In the genomic region with DNA sequence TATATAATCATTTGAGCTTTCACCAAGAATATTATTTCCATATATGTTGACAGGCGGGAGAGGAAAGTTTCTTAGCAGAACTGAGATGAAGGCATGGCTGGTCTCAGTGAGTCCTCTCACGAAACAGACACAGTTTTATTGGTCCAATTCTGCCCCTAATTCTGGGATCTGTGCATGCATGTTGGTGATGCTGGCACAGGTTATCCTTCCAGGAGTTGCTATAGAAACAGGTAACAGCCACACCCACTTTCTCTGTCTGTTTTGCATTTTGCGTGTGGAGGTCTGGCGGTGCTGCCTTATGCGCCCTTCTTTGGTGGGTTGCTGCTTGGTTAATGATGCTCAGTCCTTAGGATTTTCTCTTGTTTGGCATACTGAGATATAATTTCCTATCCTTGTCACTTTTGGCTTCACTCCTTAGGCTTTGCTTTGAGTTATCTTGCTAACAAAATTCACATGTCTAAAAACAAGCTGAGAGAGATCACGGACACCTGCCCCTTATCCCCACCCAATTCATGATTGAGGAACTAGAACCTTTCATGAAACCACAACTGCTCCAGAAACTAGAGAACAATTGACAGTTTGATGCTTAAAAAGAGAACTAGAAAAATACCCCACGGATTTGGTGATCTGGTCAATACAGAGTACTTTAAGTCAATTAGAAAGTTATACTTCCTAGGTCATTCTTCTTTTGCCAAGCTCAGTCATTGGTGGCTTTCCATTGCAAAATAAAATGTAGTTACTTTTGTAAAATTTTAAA, we compare ENCODE assay signal across 16 cellular contexts.
A peak's percentile ranks its signal among the peaks of the same experiment; 100 is the strongest.
DNase-seq lines count a peak whose midpoint lies in the region; ATAC-seq, FAIRE-seq and TF ChIP-seq lines count a peak whose summit lies in the region.
"Had no signal": no experiment of that assay in that cellular context is flagged by ENCODE, and none has a peak within 500 bp of the region (broad histone marks: within the 10 kb centered on the region; RNA-seq: fewer than 3 reads in every experiment).

No MANE protein-coding gene starts in this region.

- TF ChIP-seq RAD21 in HepG2 (CRISPR knock-in tag; IDR thresholded peaks at IDR 0.05), result no peak

- H4K20me1 ChIP-seq in MM.1S (ENCODE audit: insufficient read depth, low read length) (no peaks in the 10 kb centered on the region), HepG2 (ENCODE audit: insufficient read depth, low read length) (no peaks in the 10 kb centered on the region)

- H3K79me2 ChIP-seq in MM.1S (ENCODE audit: low read length) (no peaks in the 10 kb centered on the region), HepG2 (ENCODE audit: insufficient read depth, low read length) (no peaks in the 10 kb centered on the region)
- H3K79me2 ChIP-seq: hepatocyte had no signal

- POLR2A ChIA-PET in HepG2 (lab: Yijun Ruan, JAX), result no interaction called here

- peak; percentile 74 for ATAC-seq in GM18498 (IDR thresholded peaks at IDR 0.05; ENCODE audit: unreplicated experiment)
- peak; percentile 80 for ATAC-seq in GM19452 (IDR thresholded peaks at IDR 0.05; ENCODE audit: unreplicated experiment)
- peak; percentile 60 for ATAC-seq in HG02884 (IDR thresholded peaks at IDR 0.05; ENCODE audit: unreplicated experiment)
- ATAC-seq in GM21529 (IDR thresholded peaks at IDR 0.05; ENCODE audit: unreplicated experiment), result no peak
- ATAC-seq in HepG2, result no peak
- ATAC-seq: pancreas had no signal

- DNase-seq in MM.1S (peak; percentile 37), HepG2 (ENCODE audit: low spot score) (no peak), NCI-H187 treated with DMSO at 0.1 percent for 48 hours (lab: John Stamatoyannopoulos, UW) (no peak)
- DNase-seq in activated CD4-positive, alpha-beta T cell treated with anti-CD3 and anti-CD28 coated beads, Interleukin-2, amount 50 U/mL, for 4 hours, result no peak
- DNase-seq: H9; NCI-H1417; NK-92 treated with Interleukin-12 subunit alpha and Interleukin-12 subunit beta, amount 100 ng/mL, for 24 hours; pancreas; stimulated activated CD4-positive, alpha-beta T cell treated with anti-CD3 and anti-CD28 coated beads, Interleukin-1b, Interleukin-23, amount 100 ng/mL, for 48 hours had no signal

- TF ChIP-seq CTCF in MM.1S (IDR thresholded peaks at IDR 0.05; ENCODE audit: low read length) (no peak), HepG2 (CRISPR knock-in tag; IDR thresholded peaks at IDR 0.05) (no peak)

- TF ChIP-seq POLR2A in HepG2 (IDR thresholded peaks at IDR 0.05; ENCODE audit: insufficient read depth in 1 of 2, low read depth in 2 of 2, low read length in 2 of 2), result no peak

- intact Hi-C loops in HepG2 (cut with micrococcal nuclease; ENCODE audit: unreplicated experiment), result no loop called here

- no peak for FAIRE-seq in HepG2 (lab: Jason Lieb, UNC)
- FAIRE-seq: pancreas, TTC549 had no signal

- no peaks in the 10 kb centered on the region for H3K9me2 ChIP-seq in MM.1S (replicated peaks; ENCODE audit: insufficient read depth, low read length)

- peaks cover 4% of the 10 kb centered on the region; the same call in 1 of the 2 replicates for H3K4me1 ChIP-seq in MM.1S (ENCODE audit: low read length)
- no peaks in the 10 kb centered on the region for H3K4me1 ChIP-seq in HepG2 (ENCODE audit: insufficient read depth, low read length)
- H3K4me1 ChIP-seq: pancreas had no signal

- H3K9me3 ChIP-seq in MM.1S (replicated peaks; ENCODE audit: insufficient read depth, low read length) (no peaks in the 10 kb centered on the region), HepG2 (ENCODE audit: low read length) (no peaks in the 10 kb centered on the region)
- H3K9me3 ChIP-seq: pancreas had no signal

- WGBS in HepG2 (ENCODE audit: low lambda C conversion rate), result 49% methylated on average over 7 of the region's 7 CpGs

- H3K4me3 ChIP-seq in MM.1S (ENCODE audit: low read length) (no peak overlapping the region), HepG2 (replicated peaks in 1 of 3; ENCODE audit: insufficient read depth in 1 of 3, low read depth in 2 of 3, low read length in 3 of 3) (no peak overlapping the region)
- H3K4me3 ChIP-seq: hepatocyte, lung, pancreas had no signal

- H2AFZ ChIP-seq in MM.1S (ENCODE audit: low read length), result peak overlapping the region; percentile 2; the same call in 1 of the 2 replicates
- H2AFZ ChIP-seq in HepG2 (ENCODE audit: low read length), result no peak overlapping the region
- H2AFZ ChIP-seq: hepatocyte had no signal

- CTCF ChIA-PET in HepG2 (lab: Yijun Ruan, JAX; ENCODE audit: low intra/inter-chr PET ratio, low total read pairs), result no interaction called here

- in situ Hi-C loops in HepG2 (cut with HindIII; ENCODE audit: extremely low pct_ligation_motif_present, low pct_unique_long_range_greater_than_20kb), result no loop called here

- H3K27me3 ChIP-seq in MM.1S (replicated peaks; ENCODE audit: insufficient read depth, low read length), result no peaks in the 10 kb centered on the region
- no peaks in the 10 kb centered on the region for H3K27me3 ChIP-seq in HepG2 (ENCODE audit: control insufficient read depth in 1 of 2, insufficient read depth in 2 of 2, low read length in 2 of 2)
- H3K27me3 ChIP-seq: hepatocyte, pancreas had no signal

- H3K4me2 ChIP-seq in MM.1S (ENCODE audit: low read depth, low read length) (peak overlapping the region; percentile 5; the same call in 1 of the 2 replicates), HepG2 (ENCODE audit: low read depth, low read length) (no peak overlapping the region)
- H3K4me2 ChIP-seq: hepatocyte had no signal

- TF ChIP-seq EP300 in HepG2 (IDR thresholded peaks at IDR 0.05; ENCODE audit: low read depth in 2 of 2, low read length in 2 of 2), result no peak
- no peak for TF ChIP-seq EP300 in HepG2 (CRISPR knock-in tag; IDR thresholded peaks at IDR 0.05; ENCODE audit: borderline replicate concordance)

- BruUV-seq in HepG2 (replicated peaks; lab: Mats Ljungman, UMichigan), result no TSS peak

- H3K36me3 ChIP-seq in MM.1S (replicated peaks; ENCODE audit: insufficient read depth, low read length) (no peaks in the 10 kb centered on the region), HepG2 (replicated peaks in 1 of 2; ENCODE audit: control insufficient read depth in 1 of 2, insufficient read depth in 2 of 2, low read length in 2 of 2) (no peaks in the 10 kb centered on the region)
- H3K36me3 ChIP-seq: pancreas had no signal

- no peaks in the 10 kb centered on the region for H3F3A ChIP-seq in MM.1S (ENCODE audit: insufficient read depth, low read length)

- H3K27ac ChIP-seq in MM.1S (ENCODE audit: low read length) (peak overlapping the region; percentile 39; the same call in 1 of the 2 replicates), HepG2 (ENCODE audit: extremely low read length, insufficient read depth, low read length) (no peak overlapping the region)
- H3K27ac ChIP-seq: hepatocyte, pancreas had no signal

- no peak overlapping the region for H3K9ac ChIP-seq in MM.1S (ENCODE audit: low read length)
- H3K9ac ChIP-seq in HepG2 (ENCODE audit: insufficient read depth, low read depth, low read length), result no peak overlapping the region

TF ChIP-seq in HepG2, 621 proteins besides CTCF, POLR2A, EP300 and RAD21:
- no peak for TF ChIP-seq JARID2 (CRISPR knock-in tag; IDR thresholded peaks at IDR 0.05; ENCODE audit: insufficient replicate concordance)
- no peak for TF ChIP-seq ZNF7 (CRISPR knock-in tag; IDR thresholded peaks at IDR 0.05)
- TF ChIP-seq, protein P1, sequence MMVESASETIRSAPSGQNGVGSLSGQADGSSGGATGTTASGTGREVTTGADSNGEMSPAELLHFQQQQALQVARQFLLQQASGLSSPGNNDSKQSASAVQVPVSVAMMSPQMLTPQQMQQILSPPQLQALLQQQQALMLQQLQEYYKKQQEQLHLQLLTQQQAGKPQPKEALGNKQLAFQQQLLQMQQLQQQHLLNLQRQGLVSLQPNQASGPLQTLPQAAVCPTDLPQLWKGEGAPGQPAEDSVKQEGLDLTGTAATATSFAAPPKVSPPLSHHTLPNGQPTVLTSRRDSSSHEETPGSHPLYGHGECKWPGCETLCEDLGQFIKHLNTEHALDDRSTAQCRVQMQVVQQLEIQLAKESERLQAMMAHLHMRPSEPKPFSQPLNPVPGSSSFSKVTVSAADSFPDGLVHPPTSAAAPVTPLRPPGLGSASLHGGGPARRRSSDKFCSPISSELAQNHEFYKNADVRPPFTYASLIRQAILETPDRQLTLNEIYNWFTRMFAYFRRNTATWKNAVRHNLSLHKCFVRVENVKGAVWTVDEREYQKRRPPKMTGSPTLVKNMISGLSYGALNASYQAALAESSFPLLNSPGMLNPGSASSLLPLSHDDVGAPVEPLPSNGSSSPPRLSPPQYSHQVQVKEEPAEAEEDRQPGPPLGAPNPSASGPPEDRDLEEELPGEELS (CRISPR knock-in tag; IDR thresholded peaks at IDR 0.05), result no peak
- no peak for TF ChIP-seq JDP2 (CRISPR knock-in tag; IDR thresholded peaks at IDR 0.05; ENCODE audit: borderline replicate concordance)

Comparison
In these comparisons a context has a peak if more than half of its experiments do, and no peak if none do; other contexts are left out.
1. ATAC-seq: peak in GM18498 (single experiment), GM19452 (single experiment) and HG02884 (single experiment); none in GM21529 (single experiment) and HepG2 (single experiment).